In the genomic region with DNA sequence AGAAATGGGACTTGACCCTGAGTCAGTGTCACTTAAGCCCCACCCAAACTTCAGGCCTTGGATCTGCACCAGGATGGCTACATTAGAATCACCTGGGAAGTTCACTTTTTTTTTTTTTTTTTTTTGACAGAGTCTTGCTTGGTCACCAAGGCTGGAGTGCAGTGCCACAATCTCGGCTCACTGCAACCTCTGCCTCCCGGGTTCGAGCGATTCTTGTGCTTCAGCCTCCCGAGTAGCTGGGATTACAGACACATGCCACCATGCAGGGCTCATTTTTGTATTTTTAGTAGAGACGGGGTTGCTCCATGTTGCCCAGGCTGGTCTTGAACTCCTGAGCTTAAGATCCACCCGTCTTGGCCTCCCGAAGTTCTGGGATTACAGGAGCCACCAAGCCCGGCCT, we compare ENCODE assay signal across 37 cellular contexts. TPM values are rescaled to one million over a fixed set of nuclear protein-coding genes. Genes with fewer than 3 reads are reported as not detected.
"Had no signal": no experiment of that assay in that cellular context is flagged by ENCODE, and none has a peak within 500 bp of the region (broad histone marks: within the 10 kb centered on the region; RNA-seq: fewer than 3 reads in every experiment).

No MANE protein-coding gene starts in this region.

- H3K27me3 ChIP-seq: MG63 had no signal

- H3K27ac ChIP-seq: KMS-11 had no signal

- H3K4me3 ChIP-seq: MG63 had no signal

- H3K9ac ChIP-seq: KMS-11 had no signal

- H3K36me3 ChIP-seq: MG63 had no signal

- H3K9me3 ChIP-seq: MG63 had no signal

- DNase-seq: Karpas-422, Kasumi-1, KG1, MG63, MM.1S, MV-4-11, NCI-H1048, NCI-H1092, NCI-H1092 treated with DMSO at 0.1 percent for 48 hours, NCI-H1105, NCI-H1105 treated with DMSO at 0.1 percent for 48 hours, NCI-H1417, NCI-H1417 treated with DMSO at 0.1 percent for 48 hours, NCI-H1436, NCI-H1436 treated with DMSO at 0.1 percent for 48 hours, NCI-H146, NCI-H1694, NCI-H1694 treated with DMSO at 0.1 percent for 48 hours, NCI-H187, NCI-H187 treated with DMSO at 0.1 percent for 48 hours, NCI-H1930, NCI-H2029, NCI-H2029 treated with DMSO at 0.1 percent for 48 hours, NCI-H2081, NCI-H2081 treated with DMSO at 0.1 percent for 48 hours, NCI-H2107, NCI-H2171, NCI-H2171 treated with DMSO at 0.1 percent for 48 hours, NCI-H2227 treated with DMSO at 0.1 percent for 48 hours, NCI-H226, NCI-H345, NCI-H446, NCI-H446 treated with DMSO at 0.1 percent for 48 hours had no signal

- H3K4me2 ChIP-seq: KMS-11 had no signal

RNA-seq across cellular contexts. Expression of a gene that starts 3.0 kb away (rescaled TPM):
- total RNA-seq: M059J, MCF 10A, NCI-H460 had no signal
